Comparison of ENCODE assay signal across 24 cellular contexts in genomic region chr5:89024082-89024481, GRCh38.
"Had no signal": no experiment of that assay in that cellular context is flagged by ENCODE, and none has a peak within 500 bp of the region (broad histone marks: within the 10 kb centered on the region; RNA-seq: fewer than 3 reads in every experiment).

No MANE protein-coding gene starts in this region.

- H3K27me3 ChIP-seq: neutrophil, ovary, right lobe of liver, sigmoid colon, stomach, tibial artery, transverse colon, upper lobe of right lung, uterus had no signal

- DNase-seq: naive thymus-derived CD4-positive, alpha-beta T cell; natural killer cell; occipital lobe; ovary; posterior cingulate gyrus; psoas muscle; right cardiac atrium; right lobe of liver; sigmoid colon; small intestine; stimulated activated CD4-positive, alpha-beta T cell treated with anti-CD3 and anti-CD28 coated beads, Interleukin-15, amount 100 ng/mL, for 24 hours; stimulated activated CD4-positive, alpha-beta T cell treated with anti-CD3 and anti-CD28 coated beads, Interleukin-2, amount 100 ng/mL, for 24 hours; stimulated activated CD4-positive, alpha-beta T cell treated with anti-CD3 and anti-CD28 coated beads, Interleukin-2, amount 100 ng/mL, for 48 hours; stimulated activated CD4-positive, alpha-beta T cell treated with anti-CD3 and anti-CD28 coated beads, Interleukin-4, amount 100 ng/mL, for 24 hours; stimulated activated naive B cell treated with anti-CD40 and anti-IgM and Interleukin-4, amounts not matched to agents 10 μg/mL and 1 μg/mL and 100 μg/mL, for 72 hours; stimulated activated naive CD4-positive, alpha-beta T cell treated with Interleukin-2 at 50 U/mL for 16 hours; stomach; tibial artery; transverse colon; upper lobe of right lung; uterus had no signal

- ATAC-seq: naive thymus-derived CD4-positive, alpha-beta T cell; natural killer cell; psoas muscle; right cardiac atrium; right lobe of liver; stimulated activated effector memory CD8-positive, alpha-beta T cell treated with anti-CD3 and anti-CD28 coated beads, Interleukin-12 subunit alpha, Interleukin-12 subunit beta, amount 100 ng/mL, for 72 hours; stimulated activated naive B cell treated with anti-CD40 and anti-IgM and Interleukin-4, amounts not matched to agents 10 μg/mL and 1 μg/mL and 100 μg/mL, for 72 hours; upper lobe of right lung had no signal

- H3K9me3 ChIP-seq: neutrophil, ovary, psoas muscle, right lobe of liver, sigmoid colon, tibial artery, transverse colon, upper lobe of right lung, uterus had no signal

- H3K79me2 ChIP-seq: parathyroid adenoma had no signal

- H3K4me3 ChIP-seq: ovary, psoas muscle, right lobe of liver, sigmoid colon, stomach, tibial artery, transverse colon, upper lobe of right lung, uterus had no signal

- H3K36me3 ChIP-seq: neutrophil, ovary, right lobe of liver, sigmoid colon, stomach, tibial artery, transverse colon, upper lobe of right lung, uterus had no signal

- H2AFZ ChIP-seq: parathyroid adenoma had no signal

- H3K9ac ChIP-seq: parathyroid adenoma had no signal

- H3K4me1 ChIP-seq: parathyroid adenoma, psoas muscle, right lobe of liver, sigmoid colon, stomach, tibial artery, transverse colon, upper lobe of right lung, uterus had no signal

- FAIRE-seq: small intestine had no signal

- H3K27ac ChIP-seq: neutrophil, ovary, parathyroid adenoma, psoas muscle, right lobe of liver, sigmoid colon, stomach, tibial artery, transverse colon, upper lobe of right lung, uterus had no signal
